Comparison of ENCODE assay signal across 10 cellular contexts in genomic region chr3:55481918-55482495, GRCh38. TPM values are rescaled to one million over a fixed set of nuclear protein-coding genes. Genes with fewer than 3 reads are reported as not detected.
A peak's percentile ranks its signal among the peaks of the same experiment; 100 is the strongest.
DNase-seq lines count a peak whose midpoint lies in the region; ATAC-seq, FAIRE-seq and TF ChIP-seq lines count a peak whose summit lies in the region.
"Had no signal": no experiment of that assay in that cellular context is flagged by ENCODE, and none has a peak within 500 bp of the region (broad histone marks: within the 10 kb centered on the region; RNA-seq: fewer than 3 reads in every experiment).

No MANE protein-coding gene starts in this region.

- DNase-seq in EL (peak; percentile 81), adipocyte (ENCODE audit: low read depth) (peak; percentile 66), right atrium auricular region (ENCODE audit: low spot score) (no peak), retinal pigment epithelial cell (ENCODE audit: low read depth) (no peak), D721Med (ENCODE audit: insufficient read length, low spot score) (no peak), UCSD-AML1 (lab: John Stamatoyannopoulos, UW; ENCODE audit: unreplicated experiment) (no peak)

- peaks cover 25% of the 10 kb centered on the region for H3K4me1 ChIP-seq in adipocyte (ENCODE audit: control insufficient read depth, insufficient read depth, low read length)
- H3K4me1 ChIP-seq in right atrium auricular region, result peaks cover 0 to 37% of the 10 kb centered on the region in 2 donors

- no peak for FAIRE-seq in D721Med (lab: Jason Lieb, UNC)
- FAIRE-seq: RCC 7860 had no signal

- ATAC-seq in GM21786 (IDR thresholded peaks at IDR 0.05; ENCODE audit: unreplicated experiment), result no peak
- ATAC-seq in esophagus mucosa, result no peak

- TF ChIP-seq CTCF in right atrium auricular region (IDR thresholded peaks at IDR 0.05), result no peak
- peak; percentile 27 for TF ChIP-seq CTCF in retinal pigment epithelial cell (conservative IDR thresholded peaks at IDR 0.05; ENCODE audit: low read depth, low read length)
- TF ChIP-seq CTCF in D721Med (IDR thresholded peaks at IDR 0.05; ENCODE audit: insufficient read depth, missing control alignments), result no peak

- H3K9ac ChIP-seq in adipocyte (ENCODE audit: low read length), result peak overlapping the region; percentile 62

- no peak overlapping the region for H3K27ac ChIP-seq in right atrium auricular region

- H3K9me3 ChIP-seq in adipocyte (ENCODE audit: control insufficient read depth, low read length) (no peaks in the 10 kb centered on the region), right atrium auricular region (no peaks in the 10 kb centered on the region)

- H3K4me3 ChIP-seq in adipocyte (ENCODE audit: low read length) (peak overlapping the region; percentile 73), right atrium auricular region (peak overlapping the region; percentile 34 to 46), retinal pigment epithelial cell (ENCODE audit: low read length) (peak overlapping the region; percentile 60)

- peaks cover 3% of the 10 kb centered on the region for H3K36me3 ChIP-seq in adipocyte (ENCODE audit: control insufficient read depth, insufficient read depth, low read length, severe bottlenecking)
- H3K36me3 ChIP-seq in right atrium auricular region, result no peaks in the 10 kb centered on the region

- no peaks in the 10 kb centered on the region for H3K27me3 ChIP-seq in adipocyte (replicated peaks; ENCODE audit: control insufficient read depth, insufficient read depth, low read length)
- H3K27me3 ChIP-seq in right atrium auricular region, result no peaks in the 10 kb centered on the region

RNA-seq across cellular contexts. Expression of gene WNT5A, which starts 5.1 kb away (rescaled TPM):
- total RNA-seq in right atrium auricular region (1 to 10 TPM; 2.8 to 8.0 TPM), esophagus mucosa (17.7 TPM)
- total RNA-seq: activated CD8-positive, alpha-beta memory T cell treated with anti-CD3 and anti-CD28 coated beads for 36 hours had no signal

Comparison
In these comparisons a context has a peak if more than half of its experiments do, and no peak if none do; other contexts are left out.
1. DNase-seq: peak in EL (single experiment) and adipocyte (single experiment); none in right atrium auricular region (single experiment), retinal pigment epithelial cell (single experiment), D721Med (single experiment) and UCSD-AML1 (single experiment).
2. Peak in every context shown above with its lines, with median percentiles within 50 percentile points of each other: H3K4me3 ChIP-seq.